ENCODE assay signal across 32 cellular contexts in the genomic region with DNA sequence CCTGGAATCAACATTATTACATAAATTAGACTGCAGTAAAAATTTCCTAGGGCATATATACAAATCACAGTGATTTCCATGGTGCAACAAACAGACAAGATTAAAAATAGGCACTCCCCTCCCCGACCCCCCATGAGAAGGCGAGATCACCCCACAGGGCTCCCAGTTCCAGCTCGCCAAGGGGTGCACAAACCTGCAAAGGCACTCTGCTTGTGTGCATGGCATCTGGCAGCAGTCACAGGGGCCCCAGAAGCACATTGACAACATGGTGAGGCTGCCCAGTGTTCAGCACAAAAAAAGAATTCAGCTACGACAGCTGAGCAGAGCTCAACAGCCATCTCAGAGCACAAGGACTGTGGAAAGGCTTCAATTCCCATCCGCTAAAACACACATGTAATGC. TPM values are rescaled to one million over a fixed set of nuclear protein-coding genes. Genes with fewer than 3 reads are reported as not detected.
DNase-seq lines count a peak whose midpoint lies in the region; ATAC-seq, FAIRE-seq and TF ChIP-seq lines count a peak whose summit lies in the region.
"Had no signal": no experiment of that assay in that cellular context is flagged by ENCODE, and none has a peak within 500 bp of the region (broad histone marks: within the 10 kb centered on the region; RNA-seq: fewer than 3 reads in every experiment).

No MANE protein-coding gene starts in this region.

- H3K9me3 ChIP-seq in RWPE2 (ENCODE audit: severe bottlenecking) = no peaks in the 10 kb centered on the region
- H3K9me3 ChIP-seq in esophagus muscularis mucosa = no peaks in the 10 kb centered on the region
- H3K9me3 ChIP-seq: BE2C had no signal

- no peak overlapping the region for H3K4me3 Mint-ChIP-seq in activated CD4-positive, alpha-beta memory T cell treated with anti-CD3 and anti-CD28 coated beads, Interleukin-2, amount 10 ng/mL, durations not matched to agents 7 days and 5 days
- no peak overlapping the region for H3K4me3 Mint-ChIP-seq in activated CD4-positive, alpha-beta memory T cell treated with anti-CD3 and anti-CD28 coated beads for 36 hours
- H3K4me3 Mint-ChIP-seq: CD4-positive, alpha-beta memory T cell; CD4-positive, CD25-positive, alpha-beta regulatory T cell; CD8-positive, alpha-beta memory T cell had no signal

- intact Hi-C loops in activated CD4-positive, alpha-beta memory T cell treated with anti-CD3 and anti-CD28 coated beads for 36 hours (cut with micrococcal nuclease) = no loop called here
- intact Hi-C loops in esophagus muscularis mucosa (cut with DNase I) = no loop called here

- TF ChIP-seq EP300 in esophagus muscularis mucosa (IDR thresholded peaks at IDR 0.05) = no peak

- FAIRE-seq in RCC 7860 (lab: Jason Lieb, UNC) = no peak
- FAIRE-seq: GM12878, GM12892, GM18507, GM19239 had no signal

- H3K4me1 Mint-ChIP-seq in activated CD4-positive, alpha-beta memory T cell treated with anti-CD3 and anti-CD28 coated beads, Interleukin-2, amount 10 ng/mL, durations not matched to agents 7 days and 5 days = no peaks in the 10 kb centered on the region
- peaks cover 6% of the 10 kb centered on the region for H3K4me1 Mint-ChIP-seq in activated CD4-positive, alpha-beta memory T cell treated with anti-CD3 and anti-CD28 coated beads for 36 hours (ENCODE audit: low read depth)

- H3K27ac Mint-ChIP-seq in activated CD4-positive, alpha-beta memory T cell treated with anti-CD3 and anti-CD28 coated beads, Interleukin-2, amount 10 ng/mL, durations not matched to agents 7 days and 5 days = peak overlapping the region; percentile 35
- H3K27ac Mint-ChIP-seq in activated CD4-positive, alpha-beta memory T cell treated with anti-CD3 and anti-CD28 coated beads for 36 hours = no peak overlapping the region
- H3K27ac Mint-ChIP-seq: CD14-positive monocyte; CD8-positive, alpha-beta memory T cell had no signal

- H3K36me3 Mint-ChIP-seq in activated CD4-positive, alpha-beta memory T cell treated with anti-CD3 and anti-CD28 coated beads, Interleukin-2, amount 10 ng/mL, durations not matched to agents 7 days and 5 days (ENCODE audit: low read depth) = peaks cover 16% of the 10 kb centered on the region
- peaks cover 9% of the 10 kb centered on the region for H3K36me3 Mint-ChIP-seq in activated CD4-positive, alpha-beta memory T cell treated with anti-CD3 and anti-CD28 coated beads for 36 hours
- H3K36me3 Mint-ChIP-seq: CD14-positive monocyte had no signal

- H3K27me3 Mint-ChIP-seq in activated CD4-positive, alpha-beta memory T cell treated with anti-CD3 and anti-CD28 coated beads, Interleukin-2, amount 10 ng/mL, durations not matched to agents 7 days and 5 days = no peaks in the 10 kb centered on the region
- no peaks in the 10 kb centered on the region for H3K27me3 Mint-ChIP-seq in activated CD4-positive, alpha-beta memory T cell treated with anti-CD3 and anti-CD28 coated beads for 36 hours
- H3K27me3 Mint-ChIP-seq: CD4-positive, alpha-beta memory T cell; CD4-positive, CD25-positive, alpha-beta regulatory T cell; CD8-positive, alpha-beta memory T cell had no signal

- no peaks in the 10 kb centered on the region for H3K27me3 ChIP-seq in RWPE2 (ENCODE audit: insufficient read depth, poor library complexity, severe bottlenecking)
- peaks cover 0 to 24% (median 0%) of the 10 kb centered on the region in 4 donors for H3K27me3 ChIP-seq in esophagus muscularis mucosa
- H3K27me3 ChIP-seq: BE2C, BLaER1 had no signal

- no peak overlapping the region for H3K4me3 ChIP-seq in RWPE2 (ENCODE audit: severe bottlenecking)
- no peak overlapping the region for H3K4me3 ChIP-seq in esophagus muscularis mucosa
- H3K4me3 ChIP-seq: BLaER1, GM12878 had no signal

- no peak for DNase-seq in activated CD4-positive, alpha-beta memory T cell treated with anti-CD3 and anti-CD28 coated beads, Interleukin-2, amount 10 ng/mL, durations not matched to agents 7 days and 5 days
- DNase-seq in activated CD4-positive, alpha-beta memory T cell treated with anti-CD3 and anti-CD28 coated beads for 36 hours = no peak
- DNase-seq in RWPE2 (ENCODE audit: low spot score) = no peak
- DNase-seq in esophagus muscularis mucosa (ENCODE audit: extremely low spot score) = peak; percentile 90
- DNase-seq in RCC 7860 (ENCODE audit: low spot score) = no peak
- no peak for DNase-seq in NCI-H1930 (lab: John Stamatoyannopoulos, UW)
- DNase-seq: ACHN; BE2C; C1 segment of cervical spinal cord; CD4-positive, alpha-beta memory T cell; CD4-positive, CD25-positive, alpha-beta regulatory T cell; CD8-positive, alpha-beta memory T cell; COR-L47; DMS 273 treated with DMSO at 0.1 percent for 48 hours; DMS153; DMS53; DMS79; DND-41; EL; GDM1 had no signal

- TF ChIP-seq CTCF in RWPE2 (IDR thresholded peaks at IDR 0.05; ENCODE audit: poor library complexity, severe bottlenecking) = no peak
- no peak for TF ChIP-seq CTCF in esophagus muscularis mucosa (IDR thresholded peaks at IDR 0.05)

- ATAC-seq in RWPE2 (ENCODE audit: low read depth) = peak; percentile 27; the same call in 2 of the 3 replicates
- ATAC-seq in HG03045 (IDR thresholded peaks at IDR 0.05; ENCODE audit: unreplicated experiment) = no peak
- ATAC-seq: GM12878 had no signal

- WGBS in esophagus muscularis mucosa = 90% methylated on average over 5 of the region's 5 CpGs

- TF ChIP-seq POLR2A in esophagus muscularis mucosa (IDR thresholded peaks at IDR 0.05; ENCODE audit: low read depth) = no peak

- POLR2A ChIA-PET in activated CD4-positive, alpha-beta memory T cell treated with anti-CD3 and anti-CD28 coated beads, Interleukin-2, amount 10 ng/mL, durations not matched to agents 7 days and 5 days (lab: Charles Lee) = no interaction called here
- POLR2A ChIA-PET in activated CD4-positive, alpha-beta memory T cell treated with anti-CD3 and anti-CD28 coated beads for 36 hours (lab: Charles Lee) = interaction anchor here (0.6 kb wide), 1 partner anchor 14 kb away, joined by 3 read pairs; no protein-coding TSS in a partner anchor

- H3K27ac ChIP-seq in RWPE2 (ENCODE audit: poor library complexity, severe bottlenecking) (no peak overlapping the region), esophagus muscularis mucosa (replicated peaks in 1 of 4) (no peak overlapping the region)
- H3K27ac ChIP-seq: 22Rv1, BLaER1 had no signal

- CTCF ChIA-PET in activated CD4-positive, alpha-beta memory T cell treated with anti-CD3 and anti-CD28 coated beads, Interleukin-2, amount 10 ng/mL, durations not matched to agents 7 days and 5 days (lab: Charles Lee) = no interaction called here
- CTCF ChIA-PET in activated CD4-positive, alpha-beta memory T cell treated with anti-CD3 and anti-CD28 coated beads for 36 hours (lab: Charles Lee) = no interaction called here

- peaks cover 10% of the 10 kb centered on the region for H3K9me3 Mint-ChIP-seq in activated CD4-positive, alpha-beta memory T cell treated with anti-CD3 and anti-CD28 coated beads, Interleukin-2, amount 10 ng/mL, durations not matched to agents 7 days and 5 days
- no peaks in the 10 kb centered on the region for H3K9me3 Mint-ChIP-seq in activated CD4-positive, alpha-beta memory T cell treated with anti-CD3 and anti-CD28 coated beads for 36 hours

- H3K36me3 ChIP-seq in RWPE2 (ENCODE audit: low read depth) (no peaks in the 10 kb centered on the region), esophagus muscularis mucosa (no peaks in the 10 kb centered on the region)
- H3K36me3 ChIP-seq: BE2C had no signal

- H3K4me1 ChIP-seq in RWPE2 (ENCODE audit: insufficient read depth, poor library complexity, severe bottlenecking) (no peaks in the 10 kb centered on the region), esophagus muscularis mucosa (peaks cover 0 to 10% (median 0%) of the 10 kb centered on the region in 4 donors)

RNA-seq across cellular contexts. Expression of gene CERS3, which starts 19.2 kb away (rescaled TPM):
- total RNA-seq in activated CD4-positive, alpha-beta memory T cell treated with anti-CD3 and anti-CD28 coated beads, Interleukin-2, amount 10 ng/mL, durations not matched to agents 7 days and 5 days = under 1 TPM; 0.33 to 0.43 TPM
- under 1 TPM; 0.19 to 0.31 TPM for total RNA-seq in activated CD4-positive, alpha-beta memory T cell treated with anti-CD3 and anti-CD28 coated beads for 36 hours
- total RNA-seq in esophagus muscularis mucosa = under 1 TPM in 1 of 4 donors, not detected in 3; 0.11 TPM
- total RNA-seq: A172, A673, Daoy, G401, GM12878 had no signal

RNA-seq across cellular contexts. Expression of gene LINS1, which starts 54.0 kb away (rescaled TPM):
- 10 to 100 TPM; 46.1 to 49.6 TPM for total RNA-seq in activated CD4-positive, alpha-beta memory T cell treated with anti-CD3 and anti-CD28 coated beads, Interleukin-2, amount 10 ng/mL, durations not matched to agents 7 days and 5 days
- 10 to 100 TPM; 31.6 to 37.0 TPM for total RNA-seq in activated CD4-positive, alpha-beta memory T cell treated with anti-CD3 and anti-CD28 coated beads for 36 hours
- total RNA-seq in esophagus muscularis mucosa = 10 to 100 TPM; 11.7 to 33.0 (median 17.6) TPM

RNA-seq across cellular contexts. Expression of gene ASB7, which starts 54.4 kb away (rescaled TPM):
- total RNA-seq in activated CD4-positive, alpha-beta memory T cell treated with anti-CD3 and anti-CD28 coated beads, Interleukin-2, amount 10 ng/mL, durations not matched to agents 7 days and 5 days = 10 to 100 TPM; 23.1 to 23.3 TPM
- 10 to 100 TPM; 19.6 to 21.3 TPM for total RNA-seq in activated CD4-positive, alpha-beta memory T cell treated with anti-CD3 and anti-CD28 coated beads for 36 hours
- total RNA-seq in esophagus muscularis mucosa = 10 to 100 TPM; 12.8 to 13.8 (median 13.4) TPM
